ENCODE assay signal across 15 cellular contexts in the genomic region with DNA sequence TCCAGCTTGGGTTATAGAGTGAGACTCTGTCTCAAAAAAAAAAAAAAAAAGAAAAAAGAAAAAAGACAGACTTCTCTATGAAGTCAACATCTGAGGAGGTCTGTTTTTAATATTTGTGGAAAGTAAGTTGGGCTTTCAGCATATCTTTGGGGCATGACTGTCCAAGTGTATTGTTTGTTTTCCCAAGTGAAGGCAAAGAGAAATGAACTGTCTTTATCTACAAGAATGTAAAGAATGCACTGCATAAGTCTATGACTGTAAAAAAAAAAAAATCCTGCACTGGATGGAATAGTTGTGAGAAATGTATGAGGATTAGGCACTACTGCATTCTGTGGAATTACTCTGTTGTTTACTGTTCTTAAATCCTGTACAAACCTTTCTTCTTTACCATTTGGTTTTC. TPM values are rescaled to one million over a fixed set of nuclear protein-coding genes. Genes with fewer than 3 reads are reported as not detected.
DNase-seq lines count a peak whose midpoint lies in the region; ATAC-seq and TF ChIP-seq lines count a peak whose summit lies in the region.
"Had no signal": no experiment of that assay in that cellular context is flagged by ENCODE, and none has a peak within 500 bp of the region (broad histone marks: within the 10 kb centered on the region; RNA-seq: fewer than 3 reads in every experiment).

No MANE protein-coding gene starts in this region.

- no peaks in the 10 kb centered on the region for H3K9me3 ChIP-seq in mesenchymal stem cell (ENCODE audit: control insufficient read depth, low read length)
- no peaks in the 10 kb centered on the region for H3K9me3 ChIP-seq in ascending aorta

- H3K27me3 ChIP-seq in mesenchymal stem cell (ENCODE audit: control insufficient read depth in 1 of 2, insufficient read depth in 1 of 2, low read length in 2 of 2) (no peaks in the 10 kb centered on the region), ascending aorta (no peaks in the 10 kb centered on the region)

- no peak for ATAC-seq in GM19035 (IDR thresholded peaks at IDR 0.05; ENCODE audit: unreplicated experiment)
- no peak for ATAC-seq in HG02678 (IDR thresholded peaks at IDR 0.05; ENCODE audit: unreplicated experiment)
- ATAC-seq: GM23338 had no signal

- intact Hi-C loops in ascending aorta (cut with DNase I), result no loop called here

- no peak overlapping the region for H2BK15ac ChIP-seq in mesenchymal stem cell (ENCODE audit: low read depth, poor library complexity, severe bottlenecking)

- H3K4ac ChIP-seq in mesenchymal stem cell (ENCODE audit: low read depth in 1 of 2, low read length in 2 of 2), result no peak overlapping the region

- H3K4me1 ChIP-seq in mesenchymal stem cell (ENCODE audit: control insufficient read depth, insufficient read depth, low read depth, low read length) (peaks cover 3% of the 10 kb centered on the region), ascending aorta (no peaks in the 10 kb centered on the region)

- no peak overlapping the region for H4K91ac ChIP-seq in mesenchymal stem cell (ENCODE audit: low read length)

- no peak overlapping the region for H2BK5ac ChIP-seq in mesenchymal stem cell (ENCODE audit: low read depth, low read length, poor library complexity, severe bottlenecking)

- no peak overlapping the region for H3K23ac ChIP-seq in mesenchymal stem cell (ENCODE audit: low read length in 2 of 2)

- no peak overlapping the region for H3K14ac ChIP-seq in mesenchymal stem cell (ENCODE audit: low read length in 2 of 2)

- no peak overlapping the region for H2AFZ ChIP-seq in mesenchymal stem cell (ENCODE audit: low read depth, low read length)
- H2AFZ ChIP-seq: GM23338 had no signal

- TF ChIP-seq CTCF in ascending aorta (IDR thresholded peaks at IDR 0.05), result no peak
- no peak for TF ChIP-seq CTCF in GM13977 (IDR thresholded peaks at IDR 0.05; ENCODE audit: extremely low read depth, insufficient read depth, missing control alignments)

- H3K4me3 ChIP-seq in mesenchymal stem cell (ENCODE audit: insufficient read depth in 1 of 2, low read depth in 1 of 2, low read length in 2 of 2) (no peak overlapping the region), ascending aorta (no peak overlapping the region)
- H3K4me3 ChIP-seq: GM23338 had no signal

- in situ Hi-C loops in GM13977 (cut with MboI; ENCODE audit: low pct_unique_long_range_greater_than_20kb, low sequenced_read_pairs, unreplicated experiment), result no loop called here

- no peaks in the 10 kb centered on the region for H3K36me3 ChIP-seq in mesenchymal stem cell (ENCODE audit: control insufficient read depth in 1 of 2, insufficient read depth in 2 of 2, low read depth in 1 of 2, low read length in 2 of 2)
- no peaks in the 10 kb centered on the region for H3K36me3 ChIP-seq in ascending aorta

- H2BK12ac ChIP-seq in mesenchymal stem cell (ENCODE audit: low read length in 2 of 2), result no peak overlapping the region

- H3K27ac ChIP-seq in mesenchymal stem cell (ENCODE audit: low read length, poor library complexity, severe bottlenecking) (peak overlapping the region; percentile 92), ascending aorta (no peak overlapping the region)

- DNase-seq in AG08395 (ENCODE audit: low spot score), result peak; percentile 82
- peak; percentile 78 for DNase-seq in LHCN-M2 (ENCODE audit: low read depth)
- peak; percentile 42 for DNase-seq in dermis blood vessel endothelial cell
- DNase-seq in mesenchymal stem cell, result peak; percentile 76
- DNase-seq in ascending aorta (ENCODE audit: low spot score in 2 of 2), result no peak
- DNase-seq in GM13977 (ENCODE audit: low spot score), result no peak
- DNase-seq: activated CD4-positive, alpha-beta T cell treated with anti-CD3 and anti-CD28 coated beads for 1 hour; C1 segment of cervical spinal cord; SHP77 treated with DMSO at 0.1 percent for 48 hours; stimulated activated naive CD4-positive, alpha-beta T cell had no signal

- no peak overlapping the region for H3K9ac ChIP-seq in mesenchymal stem cell (ENCODE audit: low read length)

- H3K79me1 ChIP-seq in mesenchymal stem cell (replicated peaks; ENCODE audit: low read length, poor library complexity, severe bottlenecking), result no peaks in the 10 kb centered on the region

- H2BK120ac ChIP-seq in mesenchymal stem cell (ENCODE audit: low read depth, low read length), result no peak overlapping the region

- no peak overlapping the region for H2AK5ac ChIP-seq in mesenchymal stem cell (ENCODE audit: low read length, severe bottlenecking)

- no peak overlapping the region for H3K4me2 ChIP-seq in mesenchymal stem cell (ENCODE audit: low read length, poor library complexity, severe bottlenecking)
- H3K4me2 ChIP-seq: GM23338 had no signal

- H4K8ac ChIP-seq in mesenchymal stem cell (ENCODE audit: low read length), result no peak overlapping the region

- H3K18ac ChIP-seq in mesenchymal stem cell (ENCODE audit: low read depth in 1 of 2, low read length in 2 of 2), result no peak overlapping the region

RNA-seq across cellular contexts. Expression of gene TMEM61, which starts 45.6 kb away (rescaled TPM):
- total RNA-seq in LHCN-M2 (2014; rRNA removed), result not detected in 2 replicates
- not detected for polyA plus RNA-seq in LHCN-M2 (2012)
- not detected in 2 replicates for total RNA-seq in dermis blood vessel endothelial cell
- polyA plus RNA-seq in mesenchymal stem cell (2013, experiment 1 of 2), result not detected
- polyA plus RNA-seq in mesenchymal stem cell (2013, experiment 2 of 2), result not detected
- total RNA-seq in ascending aorta, result not detected
- total RNA-seq: MCF 10A had no signal
- polyA plus RNA-seq: neural cell had no signal

RNA-seq across cellular contexts. Expression of gene DHCR24, which starts 47.9 kb away (rescaled TPM):
- total RNA-seq in LHCN-M2 (2014; rRNA removed) (45.1 and 54.8 TPM in 2 replicates), dermis blood vessel endothelial cell (82.2 and 213 TPM in 2 replicates), ascending aorta (16.6 TPM)
- 80.7 TPM for polyA plus RNA-seq in LHCN-M2 (2012)
- 136 TPM for polyA plus RNA-seq in mesenchymal stem cell (2013, experiment 1 of 2)
- 139 TPM for polyA plus RNA-seq in mesenchymal stem cell (2013, experiment 2 of 2)

Comparison
In these comparisons a context has a peak if more than half of its experiments do, and no peak if none do; other contexts are left out.
1. DNase-seq: peak in AG08395 (single experiment), LHCN-M2 (single experiment), dermis blood vessel endothelial cell (single experiment) and mesenchymal stem cell (single experiment); none in ascending aorta (0 of 2) and GM13977 (single experiment).